In the genomic region with DNA sequence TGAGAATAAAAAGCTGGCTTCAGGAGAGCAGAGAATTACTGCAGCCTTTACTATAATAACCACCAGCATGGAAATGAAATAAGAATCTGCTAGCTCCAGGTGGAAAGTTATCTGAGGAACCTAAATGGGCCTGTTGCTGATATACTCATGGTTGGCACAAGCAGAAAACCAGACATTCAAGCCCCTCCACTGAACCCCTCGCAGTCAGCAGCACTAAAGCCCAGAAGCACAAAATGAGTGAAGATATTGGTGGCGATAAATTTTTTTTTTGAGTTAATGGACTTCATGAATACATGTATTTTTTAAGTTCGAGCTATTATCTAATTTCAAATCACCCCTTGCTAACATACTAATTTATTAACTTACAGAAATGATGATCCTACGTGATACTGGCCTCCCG, we compare ENCODE assay signal across 9 cellular contexts.
"Had no signal": no experiment of that assay in that cellular context is flagged by ENCODE, and none has a peak within 500 bp of the region (broad histone marks: within the 10 kb centered on the region; RNA-seq: fewer than 3 reads in every experiment).

No MANE protein-coding gene starts in this region.

- H3K4me3 Mint-ChIP-seq: HFFc6, IgD-negative memory B cell had no signal

- ATAC-seq: HCT116, HepG2 had no signal

- H3K36me3 Mint-ChIP-seq: IgD-negative memory B cell had no signal

- H3K4me3 ChIP-seq: HAP-1 had no signal

- H3K27ac ChIP-seq: HL-60 had no signal

- DNase-seq: GOT3, H7, HFFc6, KBM-7 had no signal

- H3K36me3 ChIP-seq: HAP-1 had no signal

- H3K4me1 ChIP-seq: HAP-1 had no signal

- H3K27ac Mint-ChIP-seq: HFFc6, IgD-negative memory B cell had no signal

- H3K27me3 Mint-ChIP-seq: IgD-negative memory B cell had no signal

- H3K9me3 Mint-ChIP-seq: HFFc6 had no signal

- H3K4me1 Mint-ChIP-seq: IgD-negative memory B cell had no signal
